ENCODE assay signal across 28 cellular contexts in the genomic region with DNA sequence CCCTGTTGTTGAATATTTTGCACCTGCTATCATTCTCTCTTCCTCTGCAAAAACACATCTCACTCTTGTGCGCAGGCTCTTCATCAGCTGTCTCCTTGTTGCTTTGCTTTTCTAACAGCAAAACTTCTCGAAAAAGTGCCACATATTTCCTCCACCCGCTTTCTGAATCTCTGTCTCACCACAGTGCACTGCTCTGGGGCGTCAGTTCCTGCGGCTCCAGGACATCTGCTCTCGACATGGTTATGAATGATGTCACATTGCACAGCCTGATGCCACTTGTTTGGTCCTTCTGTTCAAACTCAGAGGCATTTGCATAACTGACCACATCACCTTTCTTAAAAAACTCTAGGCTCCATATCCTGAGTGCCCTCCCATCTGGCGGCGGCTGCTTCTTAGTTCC.
"Had no signal": no experiment of that assay in that cellular context is flagged by ENCODE, and none has a peak within 500 bp of the region (broad histone marks: within the 10 kb centered on the region; RNA-seq: fewer than 3 reads in every experiment).

No MANE protein-coding gene starts in this region.

- H3K9me3 ChIP-seq: SJSA1 had no signal

- H3K4me1 ChIP-seq: SJSA1 had no signal

- H3K27me3 Mint-ChIP-seq: activated CD4-positive, alpha-beta T cell treated with anti-CD3 and anti-CD28 coated beads for 36 hours; activated CD4-positive, alpha-beta T cell treated with anti-CD3 and anti-CD28 coated beads, Interleukin-2, amount 10 ng/mL, durations not matched to agents 7 days and 5 days; activated naive CD8-positive, alpha-beta T cell treated with anti-CD3 and anti-CD28 coated beads, Interleukin-2, amount 50 U/mL, for 24 hours; activated T-cell treated with anti-CD3 and anti-CD28 coated beads, Interleukin-2, amount 50 U/mL, for 24 hours had no signal

- H3K9ac ChIP-seq: KMS-11, SK-N-SH had no signal

- H3K4me3 ChIP-seq: SJSA1 had no signal

- H3K9me3 Mint-ChIP-seq: activated CD4-positive, alpha-beta T cell treated with anti-CD3 and anti-CD28 coated beads, Interleukin-2, amount 10 ng/mL, durations not matched to agents 7 days and 5 days; WTC11 had no signal

- H3K27me3 ChIP-seq: brain microvascular endothelial cell, SJSA1 had no signal

- H3K4me1 Mint-ChIP-seq: activated CD4-positive, alpha-beta T cell treated with anti-CD3 and anti-CD28 coated beads for 36 hours; activated CD4-positive, alpha-beta T cell treated with anti-CD3 and anti-CD28 coated beads, Interleukin-2, amount 10 ng/mL, durations not matched to agents 7 days and 5 days; activated naive CD8-positive, alpha-beta T cell treated with anti-CD3 and anti-CD28 coated beads, Interleukin-2, amount 50 U/mL, for 24 hours had no signal

- H3K27ac Mint-ChIP-seq: activated CD4-positive, alpha-beta T cell treated with anti-CD3 and anti-CD28 coated beads for 36 hours; activated CD4-positive, alpha-beta T cell treated with anti-CD3 and anti-CD28 coated beads, Interleukin-2, amount 10 ng/mL, durations not matched to agents 7 days and 5 days; activated CD8-positive, alpha-beta T cell treated with anti-CD3 and anti-CD28 coated beads, Interleukin-2, amount 10 ng/mL, durations not matched to agents 7 days and 5 days; activated naive CD4-positive, alpha-beta T cell treated with anti-CD3 and anti-CD28 coated beads, Interleukin-2, amount 50 U/mL, for 72 hours; activated naive CD8-positive, alpha-beta T cell treated with anti-CD3 and anti-CD28 coated beads, Interleukin-2, amount 50 U/mL, for 24 hours; activated T-cell treated with anti-CD3 and anti-CD28 coated beads, Interleukin-2, amount 50 U/mL, for 24 hours; activated T-helper 2 cell treated with anti-CD3 and anti-CD28 coated beads, Interferon-gamma antibody, Interleukin-2, Interleukin-4, amounts not matched to agents 10 μg/mL and 5 μg/mL and 100 μg/mL, durations not matched to agents 14 hours and 24 hours and 36 hours; T-helper 1 cell treated with Interleukin-12 subunit alpha and Interleukin-12 subunit beta and Interleukin-4 antibody, amounts not matched to agents 30 μg/mL and 1 μg/mL, for 36 hours; T-helper 2 cell treated with Interferon-gamma antibody and Interleukin-4, amounts not matched to agents 5 μg/mL and 100 μg/mL, for 36 hours; WTC11 had no signal

- H3K27ac ChIP-seq: brain microvascular endothelial cell, KMS-11, SJSA1 had no signal

- H3K4me3 Mint-ChIP-seq: activated CD4-positive, alpha-beta T cell treated with anti-CD3 and anti-CD28 coated beads for 36 hours; activated CD4-positive, alpha-beta T cell treated with anti-CD3 and anti-CD28 coated beads, Interleukin-2, amount 10 ng/mL, durations not matched to agents 7 days and 5 days; activated CD8-positive, alpha-beta T cell treated with anti-CD3 and anti-CD28 coated beads, Interleukin-2, amount 10 ng/mL, durations not matched to agents 7 days and 5 days; activated naive CD8-positive, alpha-beta T cell treated with anti-CD3 and anti-CD28 coated beads, Interleukin-2, amount 50 U/mL, for 24 hours; activated T-cell treated with anti-CD3 and anti-CD28 coated beads, Interleukin-2, amount 50 U/mL, for 24 hours; T-helper 1 cell treated with Interleukin-12 subunit alpha and Interleukin-12 subunit beta and Interleukin-4 antibody, amounts not matched to agents 30 μg/mL and 1 μg/mL, for 36 hours; T-helper 2 cell treated with Interferon-gamma antibody and Interleukin-4, amounts not matched to agents 5 μg/mL and 100 μg/mL, for 36 hours; WTC11 had no signal

- H3K36me3 ChIP-seq: brain microvascular endothelial cell, SJSA1 had no signal

- H3K4me2 ChIP-seq: KMS-11, SK-N-SH had no signal

- DNase-seq: activated CD4-positive, alpha-beta T cell treated with anti-CD3 and anti-CD28 coated beads for 36 hours; activated CD4-positive, alpha-beta T cell treated with anti-CD3 and anti-CD28 coated beads, Interleukin-2, amount 10 ng/mL, durations not matched to agents 7 days and 5 days; activated CD4-positive, alpha-beta T cell treated with anti-CD3 and anti-CD28 coated beads, Interleukin-2, amount 50 U/mL, for 48 hours; activated CD8-positive, alpha-beta T cell treated with anti-CD3 and anti-CD28 coated beads, Interleukin-2, amount 10 ng/mL, durations not matched to agents 7 days and 5 days; activated gamma-delta T cell; activated naive CD4-positive, alpha-beta T cell treated with Interleukin-2 at 50 U/mL for 16 hours; activated naive CD8-positive, alpha-beta T cell treated with anti-CD3 and anti-CD28 coated beads, Interleukin-2, amount 50 U/mL, for 24 hours; activated T-cell treated with anti-CD3 and anti-CD28 coated beads, Interleukin-2, amount 50 U/mL, for 24 hours; aorta; brain microvascular endothelial cell; central memory CD4-positive, alpha-beta T cell; NCI-H1048; NCI-H1105 treated with DMSO at 0.1 percent for 48 hours; NCI-H1436; NCI-H1694; NCI-H1930; NCI-H2081 treated with DMSO at 0.1 percent for 48 hours; NCI-H2171; NCI-H526; NCI-H748 treated with DMSO at 0.1 percent for 48 hours; SK-N-SH had no signal
